29 cellular contexts compared by ENCODE assay signal in genomic region chr15:94041731-94042130, GRCh38.
"Had no signal": no experiment of that assay in that cellular context is flagged by ENCODE, and none has a peak within 500 bp of the region (broad histone marks: within the 10 kb centered on the region; RNA-seq: fewer than 3 reads in every experiment).

No MANE protein-coding gene starts in this region.

- H3K27me3 Mint-ChIP-seq: activated CD8-positive, alpha-beta T cell treated with anti-CD3 and anti-CD28 coated beads for 36 hours; activated T-helper 17 cell treated with anti-CD3 and anti-CD28 coated beads, Interleukin-2, amount 50 U/mL, for 72 hours had no signal

- H3K4me1 ChIP-seq: ascending aorta had no signal

- ATAC-seq: activated CD8-positive, alpha-beta T cell treated with anti-CD3 and anti-CD28 coated beads for 36 hours; activated T-cell treated with anti-CD3 and anti-CD28 coated beads, Interleukin-2, amount 50 U/mL, for 72 hours; activated T-helper 17 cell treated with anti-CD3 and anti-CD28 coated beads, Interleukin-2, amount 50 U/mL, for 72 hours; K562; Panc1 had no signal

- H3K9me3 ChIP-seq: ascending aorta had no signal

- H3K36me3 Mint-ChIP-seq: activated naive CD8-positive, alpha-beta T cell treated with anti-CD3 and anti-CD28 coated beads for 36 hours; brain had no signal

- H3K4me3 Mint-ChIP-seq: activated CD4-positive, alpha-beta T cell treated with anti-CD3 and anti-CD28 coated beads, Interleukin-2, amount 10 ng/mL, durations not matched to agents 24 days and 14 days; activated CD8-positive, alpha-beta T cell treated with anti-CD3 and anti-CD28 coated beads for 36 hours; activated naive CD8-positive, alpha-beta T cell treated with anti-CD3 and anti-CD28 coated beads for 36 hours; activated T-cell treated with anti-CD3 and anti-CD28 coated beads, Interleukin-2, amount 50 U/mL, for 72 hours; activated T-helper 17 cell treated with anti-CD3 and anti-CD28 coated beads, Interleukin-2, amount 50 U/mL, for 72 hours; brain; T-helper 1 cell treated with Interleukin-12 subunit alpha and Interleukin-12 subunit beta and Interleukin-4 antibody, amounts not matched to agents 30 μg/mL and 1 μg/mL, for 36 hours; T-helper 2 cell treated with Interferon-gamma antibody and Interleukin-4, amounts not matched to agents 5 μg/mL and 100 μg/mL, for 36 hours had no signal

- H3K27me3 ChIP-seq: ascending aorta had no signal

- H3K4me3 ChIP-seq: ascending aorta, K562 had no signal

- DNase-seq: activated CD4-positive, alpha-beta T cell treated with anti-CD3 and anti-CD28 coated beads, Interleukin-2, amount 10 ng/mL, durations not matched to agents 24 days and 14 days; activated CD4-positive, alpha-beta T cell treated with anti-CD3 and anti-CD28 coated beads, Interleukin-2, amount 50 U/mL, for 4 hours; activated CD8-positive, alpha-beta T cell treated with anti-CD3 and anti-CD28 coated beads for 36 hours; activated effector memory CD4-positive, alpha-beta T cell treated with anti-CD3 and anti-CD28 coated beads, Interleukin-2, amount 50 U/mL, for 16 hours; activated naive CD4-positive, alpha-beta T cell; activated naive CD4-positive, alpha-beta T cell treated with anti-CD3 and anti-CD28 coated beads, Interleukin-2, amount 50 U/mL, for 16 hours; activated naive CD8-positive, alpha-beta T cell treated with anti-CD3 and anti-CD28 coated beads for 36 hours; activated T-cell treated with anti-CD3 and anti-CD28 coated beads, Interleukin-2, amount 50 U/mL, for 1 hour; activated T-cell treated with anti-CD3 and anti-CD28 coated beads, Interleukin-2, amount 50 U/mL, for 72 hours; amygdala; central memory CD4-positive, alpha-beta T cell; NCI-H1092 treated with DMSO at 0.1 percent for 48 hours; NCI-H1417; NCI-H146; NCI-H187 treated with DMSO at 0.1 percent for 48 hours; NCI-H2081; NCI-H2171 treated with DMSO at 0.1 percent for 48 hours; NCI-H2227 treated with DMSO at 0.1 percent for 48 hours; NCI-H446 treated with DMSO at 0.1 percent for 48 hours; NCI-H524 treated with DMSO at 0.1 percent for 48 hours; RPMI8226; SHP77 treated with DMSO at 0.1 percent for 48 hours had no signal

- H3K4me1 Mint-ChIP-seq: activated CD4-positive, alpha-beta T cell treated with anti-CD3 and anti-CD28 coated beads, Interleukin-2, amount 10 ng/mL, durations not matched to agents 24 days and 14 days; activated naive CD8-positive, alpha-beta T cell treated with anti-CD3 and anti-CD28 coated beads for 36 hours; activated T-helper 17 cell treated with anti-CD3 and anti-CD28 coated beads, Interleukin-2, amount 50 U/mL, for 72 hours; brain had no signal

- H3K9me3 Mint-ChIP-seq: activated CD4-positive, alpha-beta T cell treated with anti-CD3 and anti-CD28 coated beads, Interleukin-2, amount 10 ng/mL, durations not matched to agents 24 days and 14 days; activated CD8-positive, alpha-beta T cell treated with anti-CD3 and anti-CD28 coated beads for 36 hours; activated naive CD8-positive, alpha-beta T cell treated with anti-CD3 and anti-CD28 coated beads for 36 hours; T-helper 1 cell treated with Interleukin-12 subunit alpha and Interleukin-12 subunit beta and Interleukin-4 antibody, amounts not matched to agents 30 μg/mL and 1 μg/mL, for 36 hours; T-helper 2 cell treated with Interferon-gamma antibody and Interleukin-4, amounts not matched to agents 5 μg/mL and 100 μg/mL, for 36 hours had no signal

- H3K36me3 ChIP-seq: ascending aorta had no signal

- H3K27ac ChIP-seq: ascending aorta had no signal

- H3K27ac Mint-ChIP-seq: activated CD4-positive, alpha-beta T cell treated with anti-CD3 and anti-CD28 coated beads, Interleukin-2, amount 10 ng/mL, durations not matched to agents 24 days and 14 days; activated CD8-positive, alpha-beta T cell treated with anti-CD3 and anti-CD28 coated beads for 36 hours; activated naive CD8-positive, alpha-beta T cell treated with anti-CD3 and anti-CD28 coated beads for 36 hours; activated T-cell treated with anti-CD3 and anti-CD28 coated beads, Interleukin-2, amount 50 U/mL, for 72 hours; activated T-helper 17 cell treated with anti-CD3 and anti-CD28 coated beads, Interleukin-2, amount 50 U/mL, for 72 hours; brain; T-helper 1 cell treated with Interleukin-12 subunit alpha and Interleukin-12 subunit beta and Interleukin-4 antibody, amounts not matched to agents 30 μg/mL and 1 μg/mL, for 36 hours; T-helper 2 cell treated with Interferon-gamma antibody and Interleukin-4, amounts not matched to agents 5 μg/mL and 100 μg/mL, for 36 hours had no signal
